ENCODE assay signal across 10 cellular contexts in genomic region chr6:85482206-85483040, GRCh38. TPM values are rescaled to one million over a fixed set of nuclear protein-coding genes. Genes with fewer than 3 reads are reported as not detected.
DNase-seq lines count a peak whose midpoint lies in the region; ATAC-seq and TF ChIP-seq lines count a peak whose summit lies in the region.
"Had no signal": no experiment of that assay in that cellular context is flagged by ENCODE, and none has a peak within 500 bp of the region (broad histone marks: within the 10 kb centered on the region; RNA-seq: fewer than 3 reads in every experiment).

No MANE protein-coding gene starts in this region.

- H3K4me1 Mint-ChIP-seq in T-helper 1 cell treated with Interleukin-12 subunit alpha and Interleukin-12 subunit beta and Interleukin-4 antibody, amounts not matched to agents 30 μg/mL and 1 μg/mL, for 36 hours (ENCODE audit: low read depth), result peaks cover 18% of the 10 kb centered on the region
- peaks cover 26% of the 10 kb centered on the region for H3K4me1 Mint-ChIP-seq in stimulated activated naive CD8-positive, alpha-beta T cell treated with anti-CD3 and anti-CD28 coated beads, Interleukin-15, amount 100 ng/mL, for 72 hours

- no peaks in the 10 kb centered on the region for H3K9me3 Mint-ChIP-seq in T-helper 1 cell treated with Interleukin-12 subunit alpha and Interleukin-12 subunit beta and Interleukin-4 antibody, amounts not matched to agents 30 μg/mL and 1 μg/mL, for 36 hours
- no peaks in the 10 kb centered on the region for H3K9me3 Mint-ChIP-seq in stimulated activated naive CD8-positive, alpha-beta T cell treated with anti-CD3 and anti-CD28 coated beads, Interleukin-15, amount 100 ng/mL, for 72 hours
- H3K9me3 Mint-ChIP-seq: activated B cell treated with CpG ODN at 0.5 μM for 24 hours had no signal

- no peak for TF ChIP-seq CTCF in fibroblast of pulmonary artery (IDR thresholded peaks at IDR 0.05; ENCODE audit: low read length, missing control alignments)
- TF ChIP-seq CTCF in GM10266 (IDR thresholded peaks at IDR 0.05; ENCODE audit: control insufficient read depth, insufficient read depth, low read depth, missing control alignments), result no peak

- H3K4me3 Mint-ChIP-seq in T-helper 1 cell treated with Interleukin-12 subunit alpha and Interleukin-12 subunit beta and Interleukin-4 antibody, amounts not matched to agents 30 μg/mL and 1 μg/mL, for 36 hours, result no peak overlapping the region
- H3K4me3 Mint-ChIP-seq in stimulated activated naive CD8-positive, alpha-beta T cell treated with anti-CD3 and anti-CD28 coated beads, Interleukin-15, amount 100 ng/mL, for 72 hours, result peak overlapping the region in 1 of 2 donors; percentile 11
- H3K4me3 Mint-ChIP-seq: activated B cell treated with CpG ODN at 0.5 μM for 24 hours, brain had no signal

- H3K27ac Mint-ChIP-seq in T-helper 1 cell treated with Interleukin-12 subunit alpha and Interleukin-12 subunit beta and Interleukin-4 antibody, amounts not matched to agents 30 μg/mL and 1 μg/mL, for 36 hours, result peak overlapping the region; percentile 19
- peak overlapping the region in 1 of 2 donors; percentile 64 for H3K27ac Mint-ChIP-seq in stimulated activated naive CD8-positive, alpha-beta T cell treated with anti-CD3 and anti-CD28 coated beads, Interleukin-15, amount 100 ng/mL, for 72 hours
- H3K27ac Mint-ChIP-seq: activated B cell treated with CpG ODN at 0.5 μM for 24 hours had no signal

- no peak for DNase-seq in T-helper 1 cell
- peak; percentile 34 for DNase-seq in LHCN-M2 (ENCODE audit: low read depth)
- DNase-seq in fibroblast of pulmonary artery (ENCODE audit: low read depth), result peak; percentile 31
- DNase-seq in stimulated activated naive CD8-positive, alpha-beta T cell treated with anti-CD3 and anti-CD28 coated beads, Interleukin-15, amount 100 ng/mL, for 72 hours, result no peak
- DNase-seq in GM10266 (ENCODE audit: extremely low spot score), result no peak
- DNase-seq in NCI-H1417 treated with DMSO at 0.1 percent for 48 hours (lab: John Stamatoyannopoulos, UW), result no peak

- H3K27me3 Mint-ChIP-seq in T-helper 1 cell treated with Interleukin-12 subunit alpha and Interleukin-12 subunit beta and Interleukin-4 antibody, amounts not matched to agents 30 μg/mL and 1 μg/mL, for 36 hours (ENCODE audit: low read depth), result no peaks in the 10 kb centered on the region
- H3K27me3 Mint-ChIP-seq in stimulated activated naive CD8-positive, alpha-beta T cell treated with anti-CD3 and anti-CD28 coated beads, Interleukin-15, amount 100 ng/mL, for 72 hours, result no peaks in the 10 kb centered on the region
- H3K27me3 Mint-ChIP-seq: activated B cell treated with CpG ODN at 0.5 μM for 24 hours had no signal

- peaks cover 5% of the 10 kb centered on the region for H3K36me3 Mint-ChIP-seq in T-helper 1 cell treated with Interleukin-12 subunit alpha and Interleukin-12 subunit beta and Interleukin-4 antibody, amounts not matched to agents 30 μg/mL and 1 μg/mL, for 36 hours (ENCODE audit: low read depth)
- H3K36me3 Mint-ChIP-seq: brain had no signal

- peak; percentile 7 for ATAC-seq in stimulated activated naive CD8-positive, alpha-beta T cell treated with anti-CD3 and anti-CD28 coated beads, Interleukin-15, amount 100 ng/mL, for 72 hours
- ATAC-seq in GM18870 (IDR thresholded peaks at IDR 0.05; ENCODE audit: unreplicated experiment), result no peak

- no peak overlapping the region for H3K4me3 ChIP-seq in fibroblast of pulmonary artery (replicated peaks; ENCODE audit: low read depth, low read length)

RNA-seq across cellular contexts. Expression of gene NT5E, which starts 32.5 kb away (rescaled TPM):
- total RNA-seq in LHCN-M2 (2014; rRNA removed), result 762 and 846 TPM in 2 replicates
- 193 TPM for polyA plus RNA-seq in LHCN-M2 (2012)

Comparison
In these comparisons a context has a peak if more than half of its experiments do, and no peak if none do; other contexts are left out.
1. DNase-seq: peak in LHCN-M2 (single experiment) and fibroblast of pulmonary artery (single experiment); none in T-helper 1 cell (0 of 5), stimulated activated naive CD8-positive, alpha-beta T cell treated with anti-CD3 and anti-CD28 coated beads, Interleukin-15, amount 100 ng/mL, for 72 hours (0 of 2), GM10266 (single experiment) and NCI-H1417 treated with DMSO at 0.1 percent for 48 hours (single experiment).